13 cellular contexts compared by ENCODE assay signal in the genomic region with DNA sequence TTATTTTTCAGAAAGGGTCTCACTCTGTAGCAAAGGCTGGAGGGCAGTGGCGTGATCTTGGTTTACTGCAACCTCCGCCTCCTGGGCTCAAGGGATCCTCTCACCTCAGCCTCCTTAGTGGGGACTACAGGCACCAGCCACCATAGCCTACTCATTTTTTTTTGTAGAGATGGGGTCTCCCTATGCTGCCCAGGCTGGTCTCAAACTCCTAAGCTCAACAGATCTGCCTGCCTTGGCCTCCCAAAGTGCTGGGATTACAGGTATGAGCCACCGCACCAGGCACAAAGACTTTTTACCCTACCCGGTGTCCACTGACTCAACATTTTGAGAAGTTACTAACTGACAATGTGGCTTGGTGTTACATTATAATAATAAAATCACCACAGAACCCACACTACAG.
"Had no signal": no experiment of that assay in that cellular context is flagged by ENCODE, and none has a peak within 500 bp of the region (broad histone marks: within the 10 kb centered on the region; RNA-seq: fewer than 3 reads in every experiment).

No MANE protein-coding gene starts in this region.

- DNase-seq: amygdala; dermis blood vessel endothelial cell; erythroblast; stimulated activated CD4-positive, alpha-beta T cell treated with anti-CD3 and anti-CD28 coated beads, Interleukin-15, amount 100 ng/mL, for 24 hours; stimulated activated CD4-positive, alpha-beta T cell treated with anti-CD3 and anti-CD28 coated beads, Interleukin-4, amount 100 ng/mL, for 24 hours; stimulated activated naive CD8-positive, alpha-beta T cell treated with anti-CD3 and anti-CD28 coated beads, Interleukin-15, amount 100 ng/mL, for 72 hours; testis had no signal

- H3K9me3 ChIP-seq: testis had no signal

- H3K4me3 Mint-ChIP-seq: activated naive CD8-positive, alpha-beta T cell; neural progenitor cell; stimulated activated naive CD8-positive, alpha-beta T cell treated with anti-CD3 and anti-CD28 coated beads, Interleukin-15, amount 100 ng/mL, for 72 hours had no signal

- H3K27me3 ChIP-seq: hepatocyte, neural progenitor cell, testis had no signal

- H3K27ac Mint-ChIP-seq: activated T-helper 17 cell treated with anti-CD3 and anti-CD28 coated beads, Interleukin-2, amount 50 U/mL, for 72 hours; neural progenitor cell had no signal

- H3K36me3 ChIP-seq: neural progenitor cell had no signal

- H3K27ac ChIP-seq: hepatocyte, neural progenitor cell, parathyroid adenoma, testis had no signal

- ATAC-seq: activated T-helper 17 cell treated with anti-CD3 and anti-CD28 coated beads, Interleukin-2, amount 50 U/mL, for 72 hours; stimulated activated naive CD8-positive, alpha-beta T cell treated with anti-CD3 and anti-CD28 coated beads, Interleukin-15, amount 100 ng/mL, for 72 hours had no signal

- H3K27me3 Mint-ChIP-seq: activated naive CD8-positive, alpha-beta T cell; activated T-helper 17 cell treated with anti-CD3 and anti-CD28 coated beads, Interleukin-2, amount 50 U/mL, for 72 hours; stimulated activated naive CD8-positive, alpha-beta T cell treated with anti-CD3 and anti-CD28 coated beads, Interleukin-15, amount 100 ng/mL, for 72 hours had no signal

- H3K4me3 ChIP-seq: hepatocyte, neural progenitor cell, testis had no signal

- H3K9me3 Mint-ChIP-seq: activated T-helper 17 cell treated with anti-CD3 and anti-CD28 coated beads, Interleukin-2, amount 50 U/mL, for 72 hours; brain; neural progenitor cell; stimulated activated naive CD8-positive, alpha-beta T cell treated with anti-CD3 and anti-CD28 coated beads, Interleukin-15, amount 100 ng/mL, for 72 hours had no signal

- H3K36me3 Mint-ChIP-seq: activated naive CD8-positive, alpha-beta T cell had no signal
